8 cellular contexts compared by ENCODE assay signal in genomic region chr2:136116111-136116812, GRCh38. TPM values are rescaled to one million over a fixed set of nuclear protein-coding genes. Genes with fewer than 3 reads are reported as not detected.
A peak's percentile ranks its signal among the peaks of the same experiment; 100 is the strongest.
DNase-seq lines count a peak whose midpoint lies in the region; ATAC-seq, FAIRE-seq and TF ChIP-seq lines count a peak whose summit lies in the region.

No MANE protein-coding gene starts in this region.

- H3K4me3 Mint-ChIP-seq in activated CD8-positive, alpha-beta T cell treated with anti-CD3 and anti-CD28 coated beads for 36 hours = peak overlapping the region; percentile 96
- H3K4me3 Mint-ChIP-seq in osteocyte (ENCODE audit: unreplicated experiment) = peak overlapping the region; percentile 45

- peaks cover 45% of the 10 kb centered on the region for H3K4me1 Mint-ChIP-seq in activated CD8-positive, alpha-beta T cell treated with anti-CD3 and anti-CD28 coated beads for 36 hours (ENCODE audit: low read depth)
- peaks cover 31% of the 10 kb centered on the region for H3K4me1 Mint-ChIP-seq in osteocyte (ENCODE audit: unreplicated experiment)

- H3K27me3 Mint-ChIP-seq in activated CD8-positive, alpha-beta T cell treated with anti-CD3 and anti-CD28 coated beads for 36 hours = no peaks in the 10 kb centered on the region
- H3K27me3 Mint-ChIP-seq in osteocyte (ENCODE audit: unreplicated experiment) = peaks cover 78% of the 10 kb centered on the region

- no peaks in the 10 kb centered on the region for H3K9me3 Mint-ChIP-seq in activated CD8-positive, alpha-beta T cell treated with anti-CD3 and anti-CD28 coated beads for 36 hours
- H3K9me3 Mint-ChIP-seq in osteocyte (ENCODE audit: unreplicated experiment) = no peaks in the 10 kb centered on the region

- intact Hi-C loops in activated CD8-positive, alpha-beta T cell treated with anti-CD3 and anti-CD28 coated beads for 36 hours (cut with micrococcal nuclease) = loop anchor here (2.0 to 5.0 kb wide), 4 partner anchors 65 to 266 kb away; partner anchors contain the start of gene DARS1

- H3K27ac Mint-ChIP-seq in activated CD8-positive, alpha-beta T cell treated with anti-CD3 and anti-CD28 coated beads for 36 hours = peak overlapping the region; percentile 75
- no peak overlapping the region for H3K27ac Mint-ChIP-seq in osteocyte (ENCODE audit: unreplicated experiment)

- TF ChIP-seq POLR2A in erythroblast (IDR thresholded peaks at IDR 0.05; ENCODE audit: low read length) = no peak

- ATAC-seq in activated CD8-positive, alpha-beta T cell treated with anti-CD3 and anti-CD28 coated beads for 36 hours = peak; percentile 11
- ATAC-seq in HG03025 (IDR thresholded peaks at IDR 0.05; ENCODE audit: low FRiP score, unreplicated experiment) = no peak

- POLR2A ChIA-PET in activated CD8-positive, alpha-beta T cell treated with anti-CD3 and anti-CD28 coated beads for 36 hours (lab: Charles Lee) = interaction anchor here (1.2 to 4.0 kb wide), 10 partner anchors 15 to 265 kb away, joined by 3 to 19 read pairs (median 8); partner anchors contain the start of gene DARS1

- no peak for FAIRE-seq in urothelium cell line (lab: Jason Lieb, UNC)

- H3K36me3 Mint-ChIP-seq in activated CD8-positive, alpha-beta T cell treated with anti-CD3 and anti-CD28 coated beads for 36 hours (ENCODE audit: low read depth) = peaks cover 39% of the 10 kb centered on the region
- H3K36me3 Mint-ChIP-seq in osteocyte (ENCODE audit: unreplicated experiment) = no peaks in the 10 kb centered on the region

- CTCF ChIA-PET in activated CD8-positive, alpha-beta T cell treated with anti-CD3 and anti-CD28 coated beads for 36 hours (lab: Charles Lee) = no interaction called here

- DNase-seq in activated CD8-positive, alpha-beta memory T cell treated with anti-CD3 and anti-CD28 coated beads for 1 hour (ENCODE audit: extremely low read depth in 1 of 2, low read depth in 1 of 2) = peak; percentile 72 to 74
- DNase-seq in activated CD8-positive, alpha-beta memory T cell treated with anti-CD3 and anti-CD28 coated beads for 24 hours = no peak
- DNase-seq in M059J (ENCODE audit: low read depth) (peak; percentile 4), erythroblast (lab: John Stamatoyannopoulos, UW) (peak; percentile 34 to 45), osteocyte (ENCODE audit: extremely low spot score, unreplicated experiment) (no peak), urothelium cell line (ENCODE audit: low spot score) (no peak)
- peak; percentile 87 for DNase-seq in activated CD8-positive, alpha-beta T cell treated with anti-CD3 and anti-CD28 coated beads for 36 hours

- no peak for TF ChIP-seq CTCF in activated CD8-positive, alpha-beta T cell treated with anti-CD3 and anti-CD28 coated beads for 36 hours (IDR thresholded peaks at IDR 0.05)
- no peak for TF ChIP-seq CTCF in osteocyte (IDR thresholded peaks at IDR 0.05)

RNA-seq across cellular contexts. Expression of gene CXCR4, which starts 1.7 kb away (rescaled TPM):
- total RNA-seq in M059J (2014; rRNA removed; shearing (Covaris generic)) = 0.12 TPM in 1 of 2 replicates, not detected in the other
- total RNA-seq in activated CD8-positive, alpha-beta T cell treated with anti-CD3 and anti-CD28 coated beads for 36 hours = 100 to 1,000 TPM in 1 of 2 experiments, 10 to 100 TPM in 1; 97.0 to 103 TPM
- total RNA-seq in osteocyte = not detected in 2 replicates

Comparison
In these comparisons a context has a peak if more than half of its experiments do, and no peak if none do; other contexts are left out.
1. DNase-seq: peak in activated CD8-positive, alpha-beta memory T cell treated with anti-CD3 and anti-CD28 coated beads for 1 hour (2 of 2), M059J (single experiment), activated CD8-positive, alpha-beta T cell treated with anti-CD3 and anti-CD28 coated beads for 36 hours (single experiment) and erythroblast (2 of 2); none in activated CD8-positive, alpha-beta memory T cell treated with anti-CD3 and anti-CD28 coated beads for 24 hours (single experiment), osteocyte (single experiment) and urothelium cell line (single experiment).
2. RNA of gene CXCR4, which starts 1.7 kb away (total RNA-seq): 97.0 to 103 TPM in activated CD8-positive, alpha-beta T cell treated with anti-CD3 and anti-CD28 coated beads for 36 hours; 0.12 TPM in M059J and not detected in osteocyte; every median in the first group is over 10 times any median in the second.